Comparison of ENCODE assay signal across 17 cellular contexts in the genomic region with DNA sequence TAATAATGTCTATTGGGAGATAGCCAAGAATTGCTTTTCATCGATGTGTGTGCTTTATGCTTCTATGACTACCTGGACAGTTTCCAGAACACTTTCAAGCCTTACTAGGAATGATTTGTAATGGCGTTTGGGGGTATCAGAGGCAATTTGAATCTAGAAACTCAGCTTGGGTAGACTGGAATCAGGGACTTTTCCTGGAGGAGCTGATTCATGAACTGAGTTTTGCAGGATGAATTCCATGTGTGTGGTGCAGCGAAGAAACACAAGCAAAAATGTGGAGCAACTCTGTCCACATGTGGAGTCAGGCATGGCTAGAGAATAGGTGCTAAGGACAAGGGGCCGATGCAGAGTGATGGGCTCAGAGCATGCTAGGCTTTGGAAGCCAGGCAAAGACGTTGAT. TPM values are rescaled to one million over a fixed set of nuclear protein-coding genes. Genes with fewer than 3 reads are reported as not detected.
"Had no signal": no experiment of that assay in that cellular context is flagged by ENCODE, and none has a peak within 500 bp of the region (broad histone marks: within the 10 kb centered on the region; RNA-seq: fewer than 3 reads in every experiment).

No MANE protein-coding gene starts in this region.

- H3K4me3 Mint-ChIP-seq: activated CD8-positive, alpha-beta memory T cell treated with anti-CD3 and anti-CD28 coated beads, Interleukin-2, amount 10 ng/mL, durations not matched to agents 7 days and 5 days; activated T-cell treated with anti-CD3 and anti-CD28 coated beads, Interleukin-2, amount 50 U/mL, for 72 hours; natural killer cell treated with Interleukin-12 subunit alpha and Interleukin-12 subunit beta and Interleukin-15 and Interleukin-18, amount 100 ng/mL, for 72 hours; stimulated activated memory B cell treated with anti-CD40 and anti-IgM and Interleukin-4, amounts not matched to agents 10 μg/mL and 1 μg/mL and 100 μg/mL, for 72 hours had no signal

- ATAC-seq: activated CD8-positive, alpha-beta memory T cell treated with anti-CD3 and anti-CD28 coated beads, Interleukin-2, amount 10 ng/mL, durations not matched to agents 7 days and 5 days; activated T-cell treated with anti-CD3 and anti-CD28 coated beads, Interleukin-2, amount 50 U/mL, for 72 hours; natural killer cell treated with Interleukin-12 subunit alpha and Interleukin-12 subunit beta and Interleukin-15 and Interleukin-18, amount 100 ng/mL, for 72 hours; psoas muscle; right lobe of liver; stimulated activated memory B cell treated with anti-CD40 and anti-IgM and Interleukin-4, amounts not matched to agents 10 μg/mL and 1 μg/mL and 100 μg/mL, for 72 hours had no signal

- DNase-seq: activated CD4-positive, alpha-beta T cell treated with anti-CD3 and anti-CD28 coated beads for 1 hour; activated CD4-positive, alpha-beta T cell treated with anti-CD3 and anti-CD28 coated beads, Interleukin-2, amount 50 U/mL, for 48 hours; activated CD8-positive, alpha-beta memory T cell treated with anti-CD3 and anti-CD28 coated beads, Interleukin-2, amount 10 ng/mL, durations not matched to agents 7 days and 5 days; activated naive CD4-positive, alpha-beta T cell; activated T-cell treated with anti-CD3 and anti-CD28 coated beads, Interleukin-2, amount 50 U/mL, for 72 hours; glutamatergic neuron; psoas muscle; spleen; stimulated activated CD4-positive, alpha-beta T cell treated with anti-CD3 and anti-CD28 coated beads, Interleukin-1b, Interleukin-23, amount 100 ng/mL, for 48 hours; T-helper 9 cell; trophoblast cell had no signal

- H3K9me3 ChIP-seq: psoas muscle, right lobe of liver, spleen had no signal

- H3K4me3 ChIP-seq: cardiac muscle cell, psoas muscle, right lobe of liver, spleen had no signal

- H3K27ac Mint-ChIP-seq: activated CD8-positive, alpha-beta memory T cell treated with anti-CD3 and anti-CD28 coated beads, Interleukin-2, amount 10 ng/mL, durations not matched to agents 7 days and 5 days; activated T-cell treated with anti-CD3 and anti-CD28 coated beads, Interleukin-2, amount 50 U/mL, for 72 hours; natural killer cell treated with Interleukin-12 subunit alpha and Interleukin-12 subunit beta and Interleukin-15 and Interleukin-18, amount 100 ng/mL, for 72 hours; stimulated activated memory B cell treated with anti-CD40 and anti-IgM and Interleukin-4, amounts not matched to agents 10 μg/mL and 1 μg/mL and 100 μg/mL, for 72 hours had no signal

- H3K4me1 ChIP-seq: right lobe of liver had no signal

- H3K9me3 Mint-ChIP-seq: activated T-cell treated with anti-CD3 and anti-CD28 coated beads, Interleukin-2, amount 50 U/mL, for 72 hours; stimulated activated memory B cell treated with anti-CD40 and anti-IgM and Interleukin-4, amounts not matched to agents 10 μg/mL and 1 μg/mL and 100 μg/mL, for 72 hours had no signal

- H3K36me3 Mint-ChIP-seq: activated CD8-positive, alpha-beta memory T cell treated with anti-CD3 and anti-CD28 coated beads, Interleukin-2, amount 10 ng/mL, durations not matched to agents 7 days and 5 days; natural killer cell treated with Interleukin-12 subunit alpha and Interleukin-12 subunit beta and Interleukin-15 and Interleukin-18, amount 100 ng/mL, for 72 hours; stimulated activated memory B cell treated with anti-CD40 and anti-IgM and Interleukin-4, amounts not matched to agents 10 μg/mL and 1 μg/mL and 100 μg/mL, for 72 hours had no signal

- H3K27ac ChIP-seq: cardiac muscle cell, psoas muscle, right lobe of liver, spleen had no signal

- H3K27me3 ChIP-seq: cardiac muscle cell, right lobe of liver had no signal

- H3K36me3 ChIP-seq: cardiac muscle cell, right lobe of liver, spleen had no signal

RNA-seq across cellular contexts. Expression of gene TMEM61, which starts 11.8 kb away (rescaled TPM):
- total RNA-seq: activated CD8-positive, alpha-beta memory T cell treated with anti-CD3 and anti-CD28 coated beads, Interleukin-2, amount 10 ng/mL, durations not matched to agents 7 days and 5 days; activated T-cell treated with anti-CD3 and anti-CD28 coated beads, Interleukin-2, amount 50 U/mL, for 72 hours; cardiac muscle cell; natural killer cell treated with Interleukin-12 subunit alpha and Interleukin-12 subunit beta and Interleukin-15 and Interleukin-18, amount 100 ng/mL, for 72 hours; omental fat pad; subcutaneous adipose tissue had no signal

RNA-seq across cellular contexts. Expression of gene BSND, which starts 30.2 kb away (rescaled TPM):
- total RNA-seq: activated T-cell treated with anti-CD3 and anti-CD28 coated beads, Interleukin-2, amount 50 U/mL, for 72 hours; cardiac muscle cell; natural killer cell treated with Interleukin-12 subunit alpha and Interleukin-12 subunit beta and Interleukin-15 and Interleukin-18, amount 100 ng/mL, for 72 hours; omental fat pad; psoas muscle; right lobe of liver; subcutaneous adipose tissue had no signal
